In genomic region chr10:8407561-8408021, GRCh38 we compare ENCODE assay signal across 15 cellular contexts.
"Had no signal": no experiment of that assay in that cellular context is flagged by ENCODE, and none has a peak within 500 bp of the region (broad histone marks: within the 10 kb centered on the region; RNA-seq: fewer than 3 reads in every experiment).

No MANE protein-coding gene starts in this region.

- H3K9me3 ChIP-seq: lower lobe of right lung, spleen had no signal

- H3K4me3 Mint-ChIP-seq: activated CD4-positive, alpha-beta T cell treated with anti-CD3 and anti-CD28 coated beads, Interleukin-2, amount 10 ng/mL, durations not matched to agents 7 days and 5 days; dendritic cell treated with granulocyte-macrophage colony-stimulating factor and Interleukin-4, amounts not matched to agents 40 ng/mL and 50 ng/mL, for 4 days; mesothelial cell of epicardium; neural crest cell; stimulated activated naive CD8-positive, alpha-beta T cell treated with anti-CD3 and anti-CD28 coated beads, Interleukin-15, amount 100 ng/mL, for 72 hours had no signal

- H3K4me3 ChIP-seq: lower lobe of right lung, spleen had no signal

- H3K27ac ChIP-seq: epithelial cell of prostate, lower lobe of right lung, spleen had no signal

- H3K27ac Mint-ChIP-seq: activated CD4-positive, alpha-beta T cell treated with anti-CD3 and anti-CD28 coated beads, Interleukin-2, amount 10 ng/mL, durations not matched to agents 7 days and 5 days; dendritic cell treated with granulocyte-macrophage colony-stimulating factor and Interleukin-4, amounts not matched to agents 40 ng/mL and 50 ng/mL, for 4 days; mesothelial cell of epicardium; stimulated activated naive CD8-positive, alpha-beta T cell treated with anti-CD3 and anti-CD28 coated beads, Interleukin-15, amount 100 ng/mL, for 72 hours had no signal

- H3K36me3 ChIP-seq: lower lobe of right lung, spleen had no signal

- H3K27me3 ChIP-seq: spleen had no signal

- H3K36me3 Mint-ChIP-seq: mesothelial cell of epicardium had no signal

- H3K27me3 Mint-ChIP-seq: dendritic cell treated with granulocyte-macrophage colony-stimulating factor and Interleukin-4, amounts not matched to agents 40 ng/mL and 50 ng/mL, for 4 days; stimulated activated naive CD8-positive, alpha-beta T cell treated with anti-CD3 and anti-CD28 coated beads, Interleukin-15, amount 100 ng/mL, for 72 hours had no signal

- H3K4me1 Mint-ChIP-seq: neural crest cell had no signal

- H3K9me3 Mint-ChIP-seq: dendritic cell treated with granulocyte-macrophage colony-stimulating factor and Interleukin-4, amounts not matched to agents 40 ng/mL and 50 ng/mL, for 4 days; mesothelial cell of epicardium; neural crest cell; stimulated activated naive CD8-positive, alpha-beta T cell treated with anti-CD3 and anti-CD28 coated beads, Interleukin-15, amount 100 ng/mL, for 72 hours had no signal

- DNase-seq: activated CD4-positive, alpha-beta T cell treated with anti-CD3 and anti-CD28 coated beads, Interleukin-2, amount 10 ng/mL, durations not matched to agents 7 days and 5 days; activated CD8-positive, alpha-beta memory T cell treated with anti-CD3 and anti-CD28 coated beads for 24 hours; aorta; effector memory CD4-positive, alpha-beta T cell; foreskin melanocyte; head of caudate nucleus; left cardiac atrium; lower lobe of right lung; spleen; stimulated activated naive CD8-positive, alpha-beta T cell treated with anti-CD3 and anti-CD28 coated beads, Interleukin-15, amount 100 ng/mL, for 72 hours had no signal

- ATAC-seq: left cardiac atrium; lower lobe of right lung; sciatic nerve; stimulated activated naive CD8-positive, alpha-beta T cell treated with anti-CD3 and anti-CD28 coated beads, Interleukin-15, amount 100 ng/mL, for 72 hours had no signal
